ENCODE assay signal across 8 cellular contexts in the genomic region with DNA sequence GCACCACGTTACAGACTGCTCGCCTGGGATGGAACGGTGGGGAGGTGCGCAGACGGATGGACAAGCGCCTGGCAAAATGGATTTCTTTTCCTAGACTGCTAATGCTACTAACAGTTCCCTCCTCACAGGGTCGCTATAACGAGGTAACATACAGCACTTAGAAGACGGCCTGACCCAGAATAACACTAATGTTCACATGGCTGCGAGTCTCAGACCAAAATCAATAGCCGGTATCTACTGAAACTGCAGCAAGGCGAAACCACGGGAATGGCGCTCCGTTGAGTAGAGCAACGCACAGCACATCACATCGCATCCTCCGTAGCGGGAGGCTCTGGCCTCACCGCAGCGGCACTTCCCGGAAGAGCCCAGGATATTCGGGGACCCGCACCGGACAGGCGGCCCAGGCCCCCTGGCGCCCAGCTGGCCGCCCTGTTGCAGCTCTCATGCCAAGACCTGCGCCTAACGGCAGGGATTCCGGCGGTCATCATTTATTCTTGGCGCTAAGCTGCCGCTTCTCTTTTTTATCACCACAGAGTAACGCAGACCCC. TPM values are rescaled to one million over a fixed set of nuclear protein-coding genes. Genes with fewer than 3 reads are reported as not detected.
DNase-seq lines count a peak whose midpoint lies in the region; ATAC-seq, FAIRE-seq and TF ChIP-seq lines count a peak whose summit lies in the region.

No MANE protein-coding gene starts in this region.

- no peak for FAIRE-seq in H54 (lab: Jason Lieb, UNC)

- peaks cover 5% of the 10 kb centered on the region for H3K4me1 Mint-ChIP-seq in WTC11

- ATAC-seq in WTC11 = peak; percentile 67

- CTCF ChIA-PET in WTC11 (lab: Charles Lee) = interaction anchor here (0.6 kb wide), 1 partner anchor 141 kb away, joined by 3 read pairs; no protein-coding TSS in a partner anchor

- H3K4me1 ChIP-seq in mesodermal cell (ENCODE audit: control insufficient read depth, insufficient read depth, low read length, poor library complexity, severe bottlenecking) = no peaks in the 10 kb centered on the region

- H3K27ac ChIP-seq in mesodermal cell (ENCODE audit: low read depth, low read length, severe bottlenecking) = no peak overlapping the region
- H3K27ac ChIP-seq in temporal lobe (ENCODE audit: low read depth, low read length) = peak overlapping the region; percentile 7

- peaks cover 27% of the 10 kb centered on the region for H3K36me3 ChIP-seq in mesodermal cell (ENCODE audit: control insufficient read depth, insufficient read depth, low read length)

- H3K36me3 Mint-ChIP-seq in WTC11 = peaks cover 42% of the 10 kb centered on the region

- peaks cover 18% of the 10 kb centered on the region for H3K9me3 Mint-ChIP-seq in WTC11

- TF ChIP-seq POLR2A in H54 (IDR thresholded peaks at IDR 0.05; ENCODE audit: low read depth, low read length) = 0 out of 2 replicates have a peak, but pooled peaks have one; percentile 26

- WGBS in mesodermal cell (ENCODE audit: insufficient coverage in 2 of 2), 2 experiments = 89 to 93% methylated on average over 33 to 35 of the region's 35 CpGs

- H3K4me3 Mint-ChIP-seq in WTC11 = peak overlapping the region; percentile 71

- H3K9me3 ChIP-seq in mesodermal cell (ENCODE audit: control insufficient read depth, low read length) = peaks cover 5% of the 10 kb centered on the region

- TF ChIP-seq CTCF in WTC11 (IDR thresholded peaks at IDR 0.05) = no peak

- peak overlapping the region; percentile 5 for H3K4me3 ChIP-seq in mesodermal cell (ENCODE audit: extremely low read depth, insufficient read depth, low read length, poor library complexity, severe bottlenecking)

- no peak overlapping the region; the same call in 1 of the 2 replicates for H3K27ac Mint-ChIP-seq in WTC11

- POLR2A ChIA-PET in WTC11 (lab: Charles Lee) = interaction anchor here (1.3 kb wide), 1 partner anchor 38 kb away, joined by 3 read pairs; no protein-coding TSS in a partner anchor

- H3K27me3 Mint-ChIP-seq in WTC11 (ENCODE audit: low read depth) = peaks cover 32% of the 10 kb centered on the region

- DNase-seq in NCI-H2196 treated with DMSO at 0.1 percent for 48 hours (lab: John Stamatoyannopoulos, UW; ENCODE audit: unreplicated experiment) (peak; percentile 15), NCI-H2196 (lab: John Stamatoyannopoulos, UW; ENCODE audit: unreplicated experiment) (no peak), H54 (ENCODE audit: insufficient read length, low spot score) (peak; percentile 50), LHCN-M2 (ENCODE audit: low read depth) (peak; percentile 55), WTC11 (ENCODE audit: low spot score) (peak; percentile 24)
- DNase-seq in effector CD8-positive, alpha-beta T cell (lab: John Stamatoyannopoulos, UW) = peak; percentile 27

TF ChIP-seq in WTC11, 78 proteins besides CTCF, POLR2A, EP300 and RAD21:
- TF ChIP-seq ZNF671 (CRISPR knock-in tag; IDR thresholded peaks at IDR 0.05) = no peak
- peak; percentile 87; the same call in 1 of the 2 replicates for TF ChIP-seq ETV6 (CRISPR knock-in tag; IDR thresholded peaks at IDR 0.05)

RNA-seq across cellular contexts. Expression of a gene that starts 46.6 kb away (rescaled TPM):
- total RNA-seq in LHCN-M2 (2014; rRNA removed) = 52.6 and 72.5 TPM in 2 replicates
- 32.9 TPM for polyA plus RNA-seq in LHCN-M2 (2012)
- total RNA-seq in WTC11 (2021) = 55.0 to 62.8 TPM (median 56.7 TPM) in 3 replicates
- 41.7 TPM for polyA plus RNA-seq in mesodermal cell (2013, experiment 1 of 2)
- 40.2 TPM for polyA plus RNA-seq in mesodermal cell (2013, experiment 2 of 2)
- total RNA-seq in temporal lobe = 41.1 TPM
